In the genomic region with DNA sequence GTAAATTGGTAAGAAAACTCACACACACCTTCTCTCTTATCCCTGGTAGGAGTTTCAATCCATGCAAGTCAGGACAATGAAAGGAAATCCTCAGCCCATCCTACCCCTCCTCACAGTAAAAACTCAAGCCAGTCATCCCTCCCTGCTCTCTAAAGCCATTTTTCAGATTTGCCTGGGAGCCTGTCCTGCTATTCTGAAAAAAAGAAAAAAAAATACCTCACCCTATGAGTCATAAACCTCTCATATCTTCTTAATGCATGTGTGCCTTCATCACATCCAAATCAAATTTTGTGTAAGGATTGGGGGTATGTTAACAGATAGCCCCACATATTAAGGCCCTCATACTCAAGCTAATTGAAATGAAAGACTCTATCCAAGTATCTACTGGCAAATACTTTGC, we compare ENCODE assay signal across 23 cellular contexts. TPM values are rescaled to one million over a fixed set of nuclear protein-coding genes. Genes with fewer than 3 reads are reported as not detected.
"Had no signal": no experiment of that assay in that cellular context is flagged by ENCODE, and none has a peak within 500 bp of the region (broad histone marks: within the 10 kb centered on the region; RNA-seq: fewer than 3 reads in every experiment).

No MANE protein-coding gene starts in this region.

- DNase-seq: activated CD4-positive, alpha-beta T cell treated with anti-CD3 and anti-CD28 coated beads for 1 hour; activated CD4-positive, alpha-beta T cell treated with anti-CD3 and anti-CD28 coated beads, Interleukin-2, amount 50 U/mL, for 1 hour; activated CD8-positive, alpha-beta T cell treated with anti-CD3 and anti-CD28 coated beads, Interleukin-2, amount 10 ng/mL, durations not matched to agents 7 days and 5 days; activated gamma-delta T cell; activated naive CD4-positive, alpha-beta T cell treated with anti-CD3 and anti-CD28 coated beads, Interleukin-2, amount 50 U/mL, for 16 hours; activated naive CD8-positive, alpha-beta T cell treated with anti-CD3 and anti-CD28 coated beads, Interleukin-2, amount 50 U/mL, for 24 hours; anterior cingulate cortex; body of pancreas; erythroblast; foreskin melanocyte; left lung; natural killer cell; retina; stimulated activated CD4-positive, alpha-beta T cell treated with anti-CD3 and anti-CD28 coated beads, Interleukin-4, amount 100 ng/mL, for 24 hours; stimulated activated naive CD4-positive, alpha-beta T cell treated with Interleukin-2 at 50 U/mL for 16 hours; T-helper 9 cell; upper lobe of left lung had no signal

- ATAC-seq: activated CD8-positive, alpha-beta T cell treated with anti-CD3 and anti-CD28 coated beads, Interleukin-2, amount 10 ng/mL, durations not matched to agents 7 days and 5 days; activated naive CD8-positive, alpha-beta T cell treated with anti-CD3 and anti-CD28 coated beads, Interleukin-2, amount 50 U/mL, for 24 hours; body of pancreas; left lung; natural killer cell had no signal

- H3K36me3 ChIP-seq: left lung, upper lobe of left lung had no signal

- H3K4me3 ChIP-seq: body of pancreas, left lung, lung, upper lobe of left lung had no signal

- H3K27ac ChIP-seq: body of pancreas, left lung, upper lobe of left lung had no signal

- H3K9me3 ChIP-seq: body of pancreas, left lung, upper lobe of left lung had no signal

- H3K27me3 ChIP-seq: body of pancreas, left lung, upper lobe of left lung had no signal

- H3K4me1 ChIP-seq: body of pancreas, left lung had no signal

RNA-seq across cellular contexts. Expression of a gene that starts 14.1 kb away (rescaled TPM):
- total RNA-seq: activated CD8-positive, alpha-beta T cell treated with anti-CD3 and anti-CD28 coated beads, Interleukin-2, amount 10 ng/mL, durations not matched to agents 7 days and 5 days; activated T-helper 1 cell treated with anti-CD3 and anti-CD28 coated beads, Interleukin-12 subunit alpha, Interleukin-12 subunit beta, Interleukin-2, Interleukin-4 antibody, amounts not matched to agents 30 ng/mL and 10 ng/mL and 1 ng/mL, durations not matched to agents 14 hours and 24 hours and 36 hours; body of pancreas; cardiac septum; chondrocyte; osteocyte; subcutaneous adipose tissue; upper lobe of left lung had no signal
